18 cellular contexts compared by ENCODE assay signal in genomic region chr2:48940606-48941005, GRCh38.
DNase-seq lines count a peak whose midpoint lies in the region; ATAC-seq and TF ChIP-seq lines count a peak whose summit lies in the region.
"Had no signal": no experiment of that assay in that cellular context is flagged by ENCODE, and none has a peak within 500 bp of the region (broad histone marks: within the 10 kb centered on the region; RNA-seq: fewer than 3 reads in every experiment).

No MANE protein-coding gene starts in this region.

- POLR2A ChIA-PET in HEK293 (lab: Yijun Ruan, JAX) = no interaction called here

- H3K27ac ChIP-seq in HEK293 (ENCODE audit: extremely low read depth, low read depth, low read length) (no peak overlapping the region), fibroblast of lung (ENCODE audit: insufficient read depth, low read length) (no peak overlapping the region), ascending aorta (no peak overlapping the region)
- H3K27ac ChIP-seq: heart right ventricle, thoracic aorta had no signal

- H3K9ac ChIP-seq in fibroblast of lung (ENCODE audit: insufficient read depth, low read length) = no peak overlapping the region

- CTCF ChIA-PET in HEK293 (lab: Yijun Ruan, JAX) = interaction anchor here (0.5 to 0.8 kb wide), 2 partner anchors 560 to 1066 kb away, joined by 3 read pairs; no protein-coding TSS in a partner anchor

- DNase-seq in COLO668 (lab: John Stamatoyannopoulos, UW; ENCODE audit: unreplicated experiment) (peak; percentile 7), NCI-H2227 treated with DMSO at 0.1 percent for 48 hours (lab: John Stamatoyannopoulos, UW) (peak; percentile 14), fibroblast of lung (ENCODE audit: low read depth in 2 of 2) (peak; percentile 0 to 11), OCI-M1 (lab: John Stamatoyannopoulos, UW) (no peak), SIG-M5 (lab: John Stamatoyannopoulos, UW) (no peak), ascending aorta (ENCODE audit: low spot score in 2 of 2) (no peak)
- DNase-seq: activated CD4-positive, alpha-beta T cell treated with anti-CD3 and anti-CD28 coated beads for 48 hours; activated naive CD8-positive, alpha-beta T cell treated with anti-CD3 and anti-CD28 coated beads for 36 hours; AML-193; cerebellar nuclear complex; heart right ventricle; HFFc6; KBM-7; T1000 had no signal

- no peaks in the 10 kb centered on the region for H3K36me3 ChIP-seq in HEK293 (ENCODE audit: control insufficient read depth in 2 of 2, insufficient read depth in 1 of 2, low read length in 2 of 2)
- H3K36me3 ChIP-seq in fibroblast of lung (ENCODE audit: control insufficient read depth, insufficient read depth, low read length) = no peaks in the 10 kb centered on the region
- no peaks in the 10 kb centered on the region for H3K36me3 ChIP-seq in ascending aorta
- H3K36me3 ChIP-seq: heart right ventricle, thoracic aorta had no signal

- ATAC-seq in GM19452 (IDR thresholded peaks at IDR 0.05; ENCODE audit: unreplicated experiment) = no peak
- ATAC-seq: left lobe of liver had no signal

- H3K27me3 ChIP-seq in fibroblast of lung (ENCODE audit: control insufficient read depth, insufficient read depth, low read length) (no peaks in the 10 kb centered on the region), ascending aorta (no peaks in the 10 kb centered on the region)

- no peak overlapping the region for H3K4me3 ChIP-seq in HEK293 (ENCODE audit: low read depth, low read length)
- H3K4me3 ChIP-seq in fibroblast of lung (replicated peaks in 1 of 4; ENCODE audit: control extremely low read depth in 1 of 4, insufficient read depth in 1 of 4, low read depth in 3 of 4, low read length in 4 of 4) = no peak overlapping the region
- H3K4me3 ChIP-seq in ascending aorta = no peak overlapping the region
- H3K4me3 ChIP-seq: heart right ventricle, thoracic aorta had no signal

- H3K4me1 ChIP-seq in HEK293 (ENCODE audit: control insufficient read depth, insufficient read depth, low read length) (peaks cover 9% of the 10 kb centered on the region), fibroblast of lung (ENCODE audit: control insufficient read depth, extremely low read depth, insufficient read depth, low read length) (no peaks in the 10 kb centered on the region), ascending aorta (no peaks in the 10 kb centered on the region)

- no peak overlapping the region for H2AFZ ChIP-seq in fibroblast of lung (ENCODE audit: low read length)

- intact Hi-C loops in ascending aorta (cut with DNase I) = no loop called here

- H4K20me1 ChIP-seq in fibroblast of lung (ENCODE audit: control insufficient read depth, extremely low read depth, insufficient read depth, low read length) = no peaks in the 10 kb centered on the region

- no peak for TF ChIP-seq CTCF in HEK293 (tag by site-specific recombination; IDR thresholded peaks at IDR 0.05)
- TF ChIP-seq CTCF in fibroblast of lung (conservative IDR thresholded peaks at IDR 0.05 in 1 of 2, IDR thresholded peaks at IDR 0.05 in 1 of 2; ENCODE audit: low read depth in 1 of 2, low read length in 2 of 2) = no peak
- no peak for TF ChIP-seq CTCF in ascending aorta (IDR thresholded peaks at IDR 0.05)

- H3K79me2 ChIP-seq in fibroblast of lung (ENCODE audit: control insufficient read depth, insufficient read depth, low read length) = no peaks in the 10 kb centered on the region

- H3K4me2 ChIP-seq in fibroblast of lung (ENCODE audit: extremely low read depth, insufficient read depth, low read length) = no peak overlapping the region

- no peaks in the 10 kb centered on the region for H3K9me3 ChIP-seq in HEK293 (ENCODE audit: control insufficient read depth, insufficient read depth, low read depth, low read length)
- no peaks in the 10 kb centered on the region for H3K9me3 ChIP-seq in fibroblast of lung (ENCODE audit: control insufficient read depth, insufficient read depth, low read depth, low read length)
- H3K9me3 ChIP-seq in ascending aorta = no peaks in the 10 kb centered on the region
- H3K9me3 ChIP-seq: heart right ventricle, thoracic aorta had no signal

TF ChIP-seq in HEK293, 187 proteins besides CTCF, POLR2A, EP300 and RAD21:
- TF ChIP-seq TRIM28 (IDR thresholded peaks at IDR 0.05; ENCODE audit: borderline replicate concordance, low read length) (peak; percentile 20; the same call in 1 of the 2 replicates), ZNF26 (tag by site-specific recombination; IDR thresholded peaks at IDR 0.05) (no peak), ZSCAN16 (tag by site-specific recombination; IDR thresholded peaks at IDR 0.05) (0 out of 2 replicates have a peak, but pooled peaks have one; percentile 24), ZNF341 (tag by site-specific recombination; IDR thresholded peaks at IDR 0.05; ENCODE audit: low read depth) (peak; percentile 49; the same call in 1 of the 2 replicates), ZBTB44 (tag by site-specific recombination; IDR thresholded peaks at IDR 0.05) (peak; percentile 67)

Comparison
In these comparisons a context has a peak if more than half of its experiments do, and no peak if none do; other contexts are left out.
1. DNase-seq: peak in COLO668 (single experiment), NCI-H2227 treated with DMSO at 0.1 percent for 48 hours (single experiment) and fibroblast of lung (2 of 2); none in OCI-M1 (single experiment), SIG-M5 (single experiment) and ascending aorta (0 of 2).